Comparison of ENCODE assay signal across 8 cellular contexts in genomic region chr15:29102173-29102794, GRCh38.
DNase-seq lines count a peak whose midpoint lies in the region; ATAC-seq, FAIRE-seq and TF ChIP-seq lines count a peak whose summit lies in the region.
"Not testable (repeated sequence)": the region's sequence is repeated elsewhere in the genome, so short reads cannot be mapped to it uniquely, and the experiment has no call there.

No MANE protein-coding gene starts in this region.

- CTCF ChIA-PET in H1 (lab: Charles Lee; ENCODE audit: partially characterized antibody): interaction anchor here (0.6 to 4.8 kb wide), 48 partner anchors 8 to 590 kb away, joined by 3 to 90 read pairs (median 4); no protein-coding TSS in a partner anchor

- H2AFZ ChIP-seq in H1 (ENCODE audit: low read length): not testable (repeated sequence)

- H2BK15ac ChIP-seq in H1 (ENCODE audit: low read length): not testable (repeated sequence)

- TF ChIP-seq POLR2A in H1 (IDR thresholded peaks at IDR 0.05; ENCODE audit: control extremely low read depth in 1 of 2, low read depth in 2 of 2, low read length in 2 of 2); right lobe of liver (IDR thresholded peaks at IDR 0.05): not testable (repeated sequence)

- intact Hi-C loops in right lobe of liver (cut with DNase I): not testable (repeated sequence)

- not testable (repeated sequence) for H4K5ac ChIP-seq in H1 (ENCODE audit: insufficient read length, low read depth, low read length)

- not testable (repeated sequence) for TF ChIP-seq EP300 in H1 (IDR thresholded peaks at IDR 0.05; ENCODE audit: borderline replicate concordance in 1 of 2, low read depth in 2 of 2, low read length in 2 of 2)

- not testable (repeated sequence) for DNase-seq in AG09309 (ENCODE audit: low read depth); GM13977 (ENCODE audit: low spot score)
- peak; percentile 49 for DNase-seq in MV-4-11 (lab: John Stamatoyannopoulos, UW)
- peak; percentile 37 for DNase-seq in T follicular helper cell (ENCODE audit: low read depth)
- DNase-seq in activated T-helper 1 cell treated with Interleukin-2 at 50 U/mL for 16 hours (ENCODE audit: low read depth): peak; percentile 38
- DNase-seq in H1 (ENCODE audit: low read depth in 1 of 2, low spot score in 2 of 2): peak in 1 of 2 experiments; percentile 75
- DNase-seq in right lobe of liver: peak in 2 of 3 donors; percentile 39 to 60
- DNase-seq in stimulated activated CD4-positive, alpha-beta T cell treated with anti-CD3 and anti-CD28 coated beads, Interleukin-4, amount 100 ng/mL, for 4 hours: peak; percentile 37 to 62

- not testable (repeated sequence) for H4K91ac ChIP-seq in H1 (replicated peaks; ENCODE audit: insufficient read length, low read length)

- H3K4me1 ChIP-seq in H1 (replicated peaks in 1 of 4; ENCODE audit: control insufficient read depth in 3 of 4, insufficient read depth in 4 of 4, low read length in 3 of 4): peaks cover 0 to 17% (median 6%) of the 10 kb centered on the region in 4 experiments; a peak in 5 of 7 replicates
- H3K4me1 ChIP-seq in right lobe of liver: not testable (repeated sequence)

- H3K4me2 ChIP-seq in H1 (ENCODE audit: insufficient read depth in 1 of 2, low read depth in 2 of 2, low read length in 2 of 2): not testable (repeated sequence)

- 78% methylated on average over 10 of the region's 10 CpGs; no CpG with 5 or more reads in 1 of the 2 experiments for WGBS in H1 (ENCODE audit: extremely low coverage in 1 of 2, insufficient coverage in 1 of 2, insufficient read length in 1 of 2, insufficient replicate concordance in 2 of 2, low coverage in 1 of 2, low lambda C conversion rate in 2 of 2, missing lambda C conversion rate in 1 of 2), 2 experiments
- 63% methylated on average over 10 of the region's 10 CpGs for WGBS in right lobe of liver (ENCODE audit: insufficient coverage, low coverage, low lambda C conversion rate, missing lambda C conversion rate)

- H2BK12ac ChIP-seq in H1 (ENCODE audit: low read depth, low read length): not testable (repeated sequence)

- H4K20me1 ChIP-seq in H1 (replicated peaks in 1 of 2; ENCODE audit: control insufficient read depth in 1 of 2, insufficient read depth in 2 of 2, low read length in 2 of 2): not testable (repeated sequence)

- not testable (repeated sequence) for H4K8ac ChIP-seq in H1 (ENCODE audit: extremely low read depth, insufficient read depth, low read length)

- POLR2A ChIA-PET in H1 (lab: Charles Lee; ENCODE audit: partially characterized antibody): interaction anchor here (1.0 to 1.2 kb wide), 3 partner anchors 9 to 39 kb away, joined by 3 to 4 read pairs (median 3); no protein-coding TSS in a partner anchor

- not testable (repeated sequence) for H3K79me2 ChIP-seq in H1 (ENCODE audit: control insufficient read depth in 1 of 2, insufficient read depth in 2 of 2, low read length in 2 of 2)

- not testable (repeated sequence) for H3K4ac ChIP-seq in H1 (replicated peaks; ENCODE audit: insufficient read length, low read depth, low read length)

- not testable (repeated sequence) for H3K9me3 ChIP-seq in H1 (ENCODE audit: insufficient read depth in 2 of 2, low read depth in 1 of 2, low read length in 1 of 2); right lobe of liver

- H3K23ac ChIP-seq in H1 (ENCODE audit: insufficient read length): not testable (repeated sequence)

- not testable (repeated sequence) for H2BK20ac ChIP-seq in H1 (ENCODE audit: low read length)

- not testable (repeated sequence) for H3K23me2 ChIP-seq in H1 (ENCODE audit: low read depth, low read length)

- peak; percentile 47 to 64 for TF ChIP-seq RAD21 in H1 (IDR thresholded peaks at IDR 0.05 in 1 of 2, conservative IDR thresholded peaks at IDR 0.05 in 1 of 2; ENCODE audit: low read depth in 2 of 2, low read length in 2 of 2)

- not testable (repeated sequence) for H3K27ac ChIP-seq in H1 (ENCODE audit: low read depth, low read length); right lobe of liver

- not testable (repeated sequence) for H3K36me3 ChIP-seq in H1 (ENCODE audit: control insufficient read depth in 2 of 4, insufficient read depth in 4 of 4, low read length in 3 of 4); right lobe of liver

- H3K27me3 ChIP-seq in H1 (replicated peaks in 1 of 4; ENCODE audit: control insufficient read depth in 3 of 4, extremely low read depth in 1 of 4, insufficient read depth in 3 of 4, low read length in 3 of 4); right lobe of liver: not testable (repeated sequence)

- H3K18ac ChIP-seq in H1 (ENCODE audit: extremely low read depth, low read length): not testable (repeated sequence)

- not testable (repeated sequence) for H2BK120ac ChIP-seq in H1 (replicated peaks; ENCODE audit: low read depth, low read length)

- not testable (repeated sequence) for H3K4me3 ChIP-seq in AG09309 (ENCODE audit: control insufficient read depth, low read depth, low read length); H1 (ENCODE audit: extremely low read depth in 1 of 4, insufficient read depth in 2 of 4, low read depth in 3 of 4, low read length in 4 of 4); right lobe of liver

- H2AK5ac ChIP-seq in H1 (ENCODE audit: low read depth, low read length): not testable (repeated sequence)

- not testable (repeated sequence) for H2BK5ac ChIP-seq in H1 (ENCODE audit: low read depth, low read length)

- H3K79me1 ChIP-seq in H1 (ENCODE audit: low read depth, low read length): not testable (repeated sequence)

- peak; percentile 75 for FAIRE-seq in H1 (lab: Jason Lieb, UNC)

- TF ChIP-seq CTCF in AG09309 (IDR thresholded peaks at IDR 0.05; ENCODE audit: control insufficient read depth, insufficient read depth, low read depth, low read length, missing control alignments) (peak; percentile 73), GM13977 (IDR thresholded peaks at IDR 0.05; ENCODE audit: extremely low read depth, insufficient read depth, missing control alignments) (peak; percentile 80), H1 (IDR thresholded peaks at IDR 0.05; ENCODE audit: control extremely low read depth in 1 of 3, insufficient read depth in 1 of 3, low read depth in 1 of 3, low read length in 3 of 3) (peak in 2 of 3 experiments; percentile 81; a peak in 3 of 4 replicates), right lobe of liver (IDR thresholded peaks at IDR 0.05) (peak; percentile 27 to 65 (median 52))

- not testable (repeated sequence) for H3K14ac ChIP-seq in H1 (ENCODE audit: insufficient read length)

- not testable (repeated sequence) for H3K56ac ChIP-seq in H1 (replicated peaks; ENCODE audit: insufficient read length, low read depth, low read length)

- not testable (repeated sequence) for H3K9ac ChIP-seq in H1 (replicated peaks in 1 of 4; ENCODE audit: extremely low read depth in 1 of 4, low read depth in 3 of 4, low read length in 3 of 4)

- peak in 3 of 4 donors; percentile 26 to 44 (median 37) for ATAC-seq in right lobe of liver

- in situ Hi-C loops in GM13977 (cut with MboI; ENCODE audit: low pct_unique_long_range_greater_than_20kb, low sequenced_read_pairs, unreplicated experiment): not testable (repeated sequence)

TF ChIP-seq in H1, 55 proteins besides CTCF, POLR2A, EP300 and RAD21:
- TF ChIP-seq TBP (IDR thresholded peaks at IDR 0.05; ENCODE audit: low read depth, low read length): 0 out of 2 replicates have a peak, but pooled peaks have one; percentile 9
